ENCODE assay signal across 18 cellular contexts in genomic region chr1:29653886-29654450, GRCh38.
"Had no signal": no experiment of that assay in that cellular context is flagged by ENCODE, and none has a peak within 500 bp of the region (broad histone marks: within the 10 kb centered on the region; RNA-seq: fewer than 3 reads in every experiment).

No MANE protein-coding gene starts in this region.

- H3K27ac Mint-ChIP-seq: activated CD4-positive, alpha-beta T cell treated with anti-CD3 and anti-CD28 coated beads, Interleukin-2, amount 10 ng/mL, durations not matched to agents 7 days and 5 days; activated CD8-positive, alpha-beta T cell treated with anti-CD3 and anti-CD28 coated beads for 36 hours; activated naive CD4-positive, alpha-beta T cell treated with anti-CD3 and anti-CD28 coated beads, Interleukin-2, amount 10 ng/mL, durations not matched to agents 7 days and 5 days; activated T-cell treated with anti-CD3 and anti-CD28 coated beads, Interleukin-2, amount 50 U/mL, for 72 hours; naive thymus-derived CD8-positive, alpha-beta T cell; stimulated activated naive CD8-positive, alpha-beta T cell treated with anti-CD3 and anti-CD28 coated beads, Interleukin-15, amount 100 ng/mL, for 72 hours had no signal

- ATAC-seq: activated CD8-positive, alpha-beta T cell treated with anti-CD3 and anti-CD28 coated beads for 36 hours; activated T-cell treated with anti-CD3 and anti-CD28 coated beads, Interleukin-2, amount 50 U/mL, for 72 hours; foreskin keratinocyte; left lung; naive thymus-derived CD8-positive, alpha-beta T cell; right cardiac atrium; stimulated activated naive CD8-positive, alpha-beta T cell treated with anti-CD3 and anti-CD28 coated beads, Interleukin-15, amount 100 ng/mL, for 72 hours had no signal

- H3K27me3 ChIP-seq: ovary had no signal

- H3K36me3 ChIP-seq: left lung, ovary, tibial artery had no signal

- DNase-seq: activated CD4-positive, alpha-beta T cell treated with anti-CD3 and anti-CD28 coated beads, Interleukin-2, amount 10 ng/mL, durations not matched to agents 7 days and 5 days; activated CD8-positive, alpha-beta T cell treated with anti-CD3 and anti-CD28 coated beads for 36 hours; activated effector memory CD4-positive, alpha-beta T cell treated with anti-CD3 and anti-CD28 coated beads, Interleukin-2, amount 50 U/mL, for 16 hours; activated naive CD4-positive, alpha-beta T cell treated with anti-CD3 and anti-CD28 coated beads, Interleukin-2, amount 10 ng/mL, durations not matched to agents 7 days and 5 days; activated T-cell treated with anti-CD3 and anti-CD28 coated beads, Interleukin-2, amount 50 U/mL, for 72 hours; amygdala; cerebellar nuclear complex; cortex of kidney; foreskin keratinocyte; left lung; ovary; right cardiac atrium; stimulated activated CD4-positive, alpha-beta T cell treated with anti-CD3 and anti-CD28 coated beads, Interleukin-1b, Interleukin-23, amount 100 ng/mL, for 48 hours; stimulated activated naive CD8-positive, alpha-beta T cell treated with anti-CD3 and anti-CD28 coated beads, Interleukin-15, amount 100 ng/mL, for 72 hours; T-helper 2 cell had no signal

- H3K4me3 ChIP-seq: left lung, lung, ovary, tibial artery had no signal

- H3K36me3 Mint-ChIP-seq: activated naive CD4-positive, alpha-beta T cell treated with anti-CD3 and anti-CD28 coated beads, Interleukin-2, amount 10 ng/mL, durations not matched to agents 7 days and 5 days had no signal

- H3K4me1 Mint-ChIP-seq: activated CD4-positive, alpha-beta T cell treated with anti-CD3 and anti-CD28 coated beads, Interleukin-2, amount 10 ng/mL, durations not matched to agents 7 days and 5 days; activated naive CD4-positive, alpha-beta T cell treated with anti-CD3 and anti-CD28 coated beads, Interleukin-2, amount 10 ng/mL, durations not matched to agents 7 days and 5 days; stimulated activated naive CD8-positive, alpha-beta T cell treated with anti-CD3 and anti-CD28 coated beads, Interleukin-15, amount 100 ng/mL, for 72 hours had no signal

- H3K4me1 ChIP-seq: foreskin keratinocyte, left lung, tibial artery had no signal

- H3K9me3 Mint-ChIP-seq: activated CD4-positive, alpha-beta T cell treated with anti-CD3 and anti-CD28 coated beads, Interleukin-2, amount 10 ng/mL, durations not matched to agents 7 days and 5 days; activated CD8-positive, alpha-beta T cell treated with anti-CD3 and anti-CD28 coated beads for 36 hours; activated naive CD4-positive, alpha-beta T cell treated with anti-CD3 and anti-CD28 coated beads, Interleukin-2, amount 10 ng/mL, durations not matched to agents 7 days and 5 days had no signal

- H3K9me3 ChIP-seq: ovary, tibial artery had no signal

- H3K4me3 Mint-ChIP-seq: activated CD4-positive, alpha-beta T cell treated with anti-CD3 and anti-CD28 coated beads, Interleukin-2, amount 10 ng/mL, durations not matched to agents 7 days and 5 days; activated CD8-positive, alpha-beta T cell treated with anti-CD3 and anti-CD28 coated beads for 36 hours; activated naive CD4-positive, alpha-beta T cell treated with anti-CD3 and anti-CD28 coated beads, Interleukin-2, amount 10 ng/mL, durations not matched to agents 7 days and 5 days; activated T-cell treated with anti-CD3 and anti-CD28 coated beads, Interleukin-2, amount 50 U/mL, for 72 hours; naive thymus-derived CD8-positive, alpha-beta T cell; stimulated activated naive CD8-positive, alpha-beta T cell treated with anti-CD3 and anti-CD28 coated beads, Interleukin-15, amount 100 ng/mL, for 72 hours had no signal

- H3K27me3 Mint-ChIP-seq: activated CD4-positive, alpha-beta T cell treated with anti-CD3 and anti-CD28 coated beads, Interleukin-2, amount 10 ng/mL, durations not matched to agents 7 days and 5 days; activated naive CD4-positive, alpha-beta T cell treated with anti-CD3 and anti-CD28 coated beads, Interleukin-2, amount 10 ng/mL, durations not matched to agents 7 days and 5 days had no signal

- H3K27ac ChIP-seq: foreskin keratinocyte, left lung, ovary, tibial artery had no signal
